ENCODE assay signal across 12 cellular contexts in the genomic region with DNA sequence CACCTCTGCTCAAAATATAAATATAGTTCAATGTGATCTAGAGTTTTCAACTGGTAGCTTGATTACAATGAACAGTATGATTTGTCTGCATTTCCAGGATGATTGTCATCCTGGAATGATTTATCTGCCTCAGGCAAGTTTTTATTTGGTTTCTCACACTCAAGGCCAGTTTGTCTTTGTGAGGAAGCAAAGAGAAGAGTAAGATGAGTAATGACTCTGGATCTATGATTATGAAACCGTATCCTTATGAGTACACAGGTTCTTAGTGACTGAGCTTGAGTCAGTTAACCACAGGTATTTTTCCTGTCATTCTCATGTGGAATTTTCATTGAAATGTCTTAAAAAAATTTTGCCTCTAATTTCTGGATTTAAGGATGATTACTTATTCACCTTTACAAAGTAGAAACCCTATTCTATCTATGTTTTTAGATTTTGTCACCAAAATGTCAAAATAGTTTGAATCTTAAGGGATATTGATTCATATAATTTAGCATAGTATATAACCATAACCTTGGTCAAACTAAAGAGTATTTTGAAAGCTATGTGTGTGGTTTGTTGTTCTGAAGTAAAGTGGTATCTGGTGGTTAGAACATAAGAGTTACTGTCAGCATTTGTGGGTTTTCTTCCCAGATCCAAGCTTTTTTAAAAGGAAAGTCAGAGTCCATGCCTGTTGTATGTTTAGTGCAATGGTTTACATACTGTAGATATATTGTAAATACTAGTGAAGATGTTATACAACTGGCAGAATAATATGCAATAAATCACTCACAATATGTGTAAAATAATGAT.
DNase-seq lines count a peak whose midpoint lies in the region; ATAC-seq and TF ChIP-seq lines count a peak whose summit lies in the region.
"Had no signal": no experiment of that assay in that cellular context is flagged by ENCODE, and none has a peak within 500 bp of the region (broad histone marks: within the 10 kb centered on the region; RNA-seq: fewer than 3 reads in every experiment).

No MANE protein-coding gene starts in this region.

- TF ChIP-seq EP300 in Ishikawa (IDR thresholded peaks at IDR 0.05; ENCODE audit: borderline replicate concordance) = peak; percentile 92

- no peaks in the 10 kb centered on the region for H3K36me3 ChIP-seq in kidney epithelial cell (ENCODE audit: control insufficient read depth, insufficient read depth, low read length)
- H3K36me3 ChIP-seq: heart left ventricle had no signal

- TF ChIP-seq CTCF in AG09309 (IDR thresholded peaks at IDR 0.05; ENCODE audit: control insufficient read depth, insufficient read depth, low read depth, low read length, missing control alignments) (no peak), kidney epithelial cell (IDR thresholded peaks at IDR 0.05; ENCODE audit: insufficient read depth, low read length, poor library complexity, severe bottlenecking) (no peak)

- H3K27me3 ChIP-seq in kidney epithelial cell (ENCODE audit: control insufficient read depth, insufficient read depth, low read length) = no peaks in the 10 kb centered on the region
- H3K27me3 ChIP-seq: heart left ventricle had no signal

- H3K4me3 ChIP-seq in AG09309 (ENCODE audit: control insufficient read depth, low read depth, low read length) (no peak overlapping the region), kidney epithelial cell (ENCODE audit: low read depth, low read length) (no peak overlapping the region)
- H3K4me3 ChIP-seq: heart left ventricle had no signal

- TF ChIP-seq RAD21 in Ishikawa (IDR thresholded peaks at IDR 0.05; ENCODE audit: low read depth) = no peak; the same call in 1 of the 2 replicates

- DNase-seq in AG09309 (ENCODE audit: low read depth) (peak; percentile 99), amniotic epithelial cell (ENCODE audit: low read depth) (peak; percentile 100), kidney epithelial cell (ENCODE audit: low read depth) (peak; percentile 99), NCI-H2107 (lab: John Stamatoyannopoulos, UW) (no peak)
- DNase-seq in activated naive CD4-positive, alpha-beta T cell treated with anti-CD3 and anti-CD28 coated beads, Interleukin-2, amount 50 U/mL, for 16 hours = no peak
- DNase-seq in activated effector memory CD4-positive, alpha-beta T cell treated with Interleukin-2 at 50 U/mL for 16 hours = no peak
- DNase-seq: DMS79; heart left ventricle; posterior cingulate gyrus; stimulated activated naive CD8-positive, alpha-beta T cell treated with anti-CD3 and anti-CD28 coated beads, Interleukin-15, Interleukin-2, amounts not matched to agents 100 U/mL and 50 U/mL, for 24 hours had no signal

- ATAC-seq in GM18511 (IDR thresholded peaks at IDR 0.05; ENCODE audit: unreplicated experiment) = no peak
- ATAC-seq: stimulated activated naive CD8-positive, alpha-beta T cell treated with anti-CD3 and anti-CD28 coated beads, Interleukin-15, Interleukin-2, amounts not matched to agents 100 U/mL and 50 U/mL, for 24 hours had no signal

TF ChIP-seq in Ishikawa, 13 proteins besides CTCF, POLR2A, EP300 and RAD21:
- TF ChIP-seq TAF1 (IDR thresholded peaks at IDR 0.05; ENCODE audit: low read depth) (no peak), ZBTB7A (IDR thresholded peaks at IDR 0.05; ENCODE audit: low read depth) (no peak), NFIC (IDR thresholded peaks at IDR 0.05) (peak; percentile 64), USF1 (IDR thresholded peaks at IDR 0.05) (no peak), TEAD4 (IDR thresholded peaks at IDR 0.05) (peak; percentile 89), CEBPB (IDR thresholded peaks at IDR 0.05) (peak; percentile 81), CREB1 (IDR thresholded peaks at IDR 0.05; ENCODE audit: low read depth) (no peak), EGR1 (IDR thresholded peaks at IDR 0.05) (no peak), FOXM1 (IDR thresholded peaks at IDR 0.05; ENCODE audit: borderline replicate concordance, low read depth) (peak; percentile 89), REST (IDR thresholded peaks at IDR 0.05; ENCODE audit: low read depth) (no peak), TCF12 (IDR thresholded peaks at IDR 0.05; ENCODE audit: low read depth) (peak; percentile 89), YY1 (IDR thresholded peaks at IDR 0.05; ENCODE audit: low read depth) (no peak)
- TF ChIP-seq, protein P1, sequence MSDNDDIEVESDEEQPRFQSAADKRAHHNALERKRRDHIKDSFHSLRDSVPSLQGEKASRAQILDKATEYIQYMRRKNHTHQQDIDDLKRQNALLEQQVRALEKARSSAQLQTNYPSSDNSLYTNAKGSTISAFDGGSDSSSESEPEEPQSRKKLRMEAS (IDR thresholded peaks at IDR 0.05) = no peak

Comparison
In these comparisons a context has a peak if more than half of its experiments do, and no peak if none do; other contexts are left out.
1. DNase-seq: peak in AG09309 (single experiment), amniotic epithelial cell (single experiment) and kidney epithelial cell (single experiment); none in activated naive CD4-positive, alpha-beta T cell treated with anti-CD3 and anti-CD28 coated beads, Interleukin-2, amount 50 U/mL, for 16 hours (single experiment), activated effector memory CD4-positive, alpha-beta T cell treated with Interleukin-2 at 50 U/mL for 16 hours (single experiment) and NCI-H2107 (single experiment).